In the genomic region with DNA sequence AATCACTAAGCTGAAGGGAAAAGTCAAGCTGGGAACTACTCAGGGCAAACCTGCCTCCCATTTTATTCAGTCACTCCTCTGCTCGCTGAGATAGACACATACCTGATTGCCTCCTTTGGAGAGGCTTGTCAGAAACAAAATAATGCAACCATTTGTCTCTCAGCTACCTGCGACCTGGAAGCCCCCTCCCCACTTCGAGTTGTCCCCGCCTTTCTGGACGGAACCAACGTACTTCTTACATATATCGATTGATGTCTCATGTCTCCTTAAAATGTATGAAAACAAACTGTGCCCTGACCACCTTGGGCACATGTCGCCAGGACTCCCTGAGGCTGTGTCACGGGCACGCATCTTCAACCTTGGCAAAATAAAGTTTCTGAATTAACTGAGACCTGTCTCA, we compare ENCODE assay signal across 1 cellular context.
TF ChIP-seq lines count a peak whose summit lies in the region.

No MANE protein-coding gene starts in this region.

TF ChIP-seq in H1, 55 proteins besides CTCF, POLR2A, EP300 and RAD21:
- TF ChIP-seq SAP30 (IDR thresholded peaks at IDR 0.05; ENCODE audit: insufficient read depth, insufficient replicate concordance, low read length): no peak
- no peak for TF ChIP-seq GTF2F1 (IDR thresholded peaks at IDR 0.05; ENCODE audit: borderline replicate concordance, low read depth, low read length)
- no peak for TF ChIP-seq SP2 (IDR thresholded peaks at IDR 0.05; ENCODE audit: low read length)
- TF ChIP-seq POLR2AphosphoS5 (IDR thresholded peaks at IDR 0.05; ENCODE audit: low read depth, low read length): no peak
- no peak for TF ChIP-seq SP4 (IDR thresholded peaks at IDR 0.05; ENCODE audit: low read length)
- no peak for TF ChIP-seq CHD1 (IDR thresholded peaks at IDR 0.05; ENCODE audit: low read depth, low read length)
- no peak for TF ChIP-seq BRCA1 (IDR thresholded peaks at IDR 0.05; ENCODE audit: low read depth, low read length)
- TF ChIP-seq KDM1A (IDR thresholded peaks at IDR 0.05; ENCODE audit: borderline replicate concordance, low read length): no peak
- TF ChIP-seq TEAD4 (IDR thresholded peaks at IDR 0.05; ENCODE audit: low read depth, low read length): no peak
- no peak for TF ChIP-seq NANOG (IDR thresholded peaks at IDR 0.05; ENCODE audit: insufficient read depth, low read depth, low read length, poor library complexity, severe bottlenecking)
- TF ChIP-seq CBX5 (IDR thresholded peaks at IDR 0.05; ENCODE audit: low read depth, low read length): no peak
- no peak for TF ChIP-seq EZH2 (IDR thresholded peaks at IDR 0.05; ENCODE audit: low read depth, low read length, severe bottlenecking)
- no peak for TF ChIP-seq JUND (IDR thresholded peaks at IDR 0.05; ENCODE audit: low read length)
- TF ChIP-seq CREB1 (IDR thresholded peaks at IDR 0.05): no peak
- no peak for TF ChIP-seq TAF1 (IDR thresholded peaks at IDR 0.05; ENCODE audit: low read depth, low read length)
- no peak for TF ChIP-seq CTBP2 (IDR thresholded peaks at IDR 0.05; ENCODE audit: borderline replicate concordance, insufficient read depth, insufficient read length, low read length)
- no peak for TF ChIP-seq RFX5 (IDR thresholded peaks at IDR 0.05; ENCODE audit: borderline replicate concordance, low read depth, low read length)
